In genomic region chr21:35925497-35925896, GRCh38 we compare ENCODE assay signal across 10 cellular contexts.
DNase-seq lines count a peak whose midpoint lies in the region; ATAC-seq and TF ChIP-seq lines count a peak whose summit lies in the region.
"Had no signal": no experiment of that assay in that cellular context is flagged by ENCODE, and none has a peak within 500 bp of the region (broad histone marks: within the 10 kb centered on the region; RNA-seq: fewer than 3 reads in every experiment).

No MANE protein-coding gene starts in this region.

- H3K4me1 ChIP-seq in mucosa of descending colon (ENCODE audit: low read depth): no peaks in the 10 kb centered on the region

- intact Hi-C loops in mucosa of descending colon (cut with DNase I, micrococcal nuclease): no loop called here

- TF ChIP-seq CTCF in fibroblast of the aortic adventitia (IDR thresholded peaks at IDR 0.05; ENCODE audit: insufficient read depth, low read length) (no peak), mucosa of descending colon (IDR thresholded peaks at IDR 0.05) (no peak)

- DNase-seq in NCI-H2196 (lab: John Stamatoyannopoulos, UW; ENCODE audit: unreplicated experiment) (peak; percentile 21), NCI-H2196 treated with DMSO at 0.1 percent for 48 hours (lab: John Stamatoyannopoulos, UW; ENCODE audit: unreplicated experiment) (no peak), SK-N-DZ (ENCODE audit: low spot score) (peak; percentile 6), fibroblast of the aortic adventitia (ENCODE audit: low read depth) (peak; percentile 67), mucosa of descending colon (no peak)
- no peak for DNase-seq in stimulated activated naive CD8-positive, alpha-beta T cell treated with anti-CD3 and anti-CD28 coated beads, Interleukin-15, Interleukin-2, amounts not matched to agents 100 U/mL and 50 U/mL, for 24 hours
- DNase-seq in stimulated activated CD4-positive, alpha-beta T cell treated with anti-CD3 and anti-CD28 coated beads, Interleukin-4, amount 100 ng/mL, for 24 hours: no peak
- DNase-seq: activated CD4-positive, alpha-beta T cell treated with anti-CD3 and anti-CD28 coated beads, Interleukin-2, amount 50 U/mL, for 1 hour; AML-193 had no signal

- ATAC-seq in stimulated activated naive CD8-positive, alpha-beta T cell treated with anti-CD3 and anti-CD28 coated beads, Interleukin-15, Interleukin-2, amounts not matched to agents 100 U/mL and 50 U/mL, for 24 hours: peak; percentile 30
- no peak for ATAC-seq in mucosa of descending colon
- ATAC-seq in GM19463 (IDR thresholded peaks at IDR 0.05; ENCODE audit: unreplicated experiment): no peak

- H3K9me3 ChIP-seq in mucosa of descending colon: no peaks in the 10 kb centered on the region

- no peaks in the 10 kb centered on the region for H3K36me3 ChIP-seq in mucosa of descending colon (ENCODE audit: low read depth)

- H3K4me3 ChIP-seq in fibroblast of the aortic adventitia (ENCODE audit: low read depth, low read length) (no peak overlapping the region), mucosa of descending colon (no peak overlapping the region)

Comparison
In these comparisons a context has a peak if more than half of its experiments do, and no peak if none do; other contexts are left out.
1. DNase-seq: peak in NCI-H2196 (single experiment), SK-N-DZ (single experiment) and fibroblast of the aortic adventitia (single experiment); none in NCI-H2196 treated with DMSO at 0.1 percent for 48 hours (single experiment), stimulated activated naive CD8-positive, alpha-beta T cell treated with anti-CD3 and anti-CD28 coated beads, Interleukin-15, Interleukin-2, amounts not matched to agents 100 U/mL and 50 U/mL, for 24 hours (single experiment), mucosa of descending colon (0 of 3) and stimulated activated CD4-positive, alpha-beta T cell treated with anti-CD3 and anti-CD28 coated beads, Interleukin-4, amount 100 ng/mL, for 24 hours (single experiment).